In the genomic region with DNA sequence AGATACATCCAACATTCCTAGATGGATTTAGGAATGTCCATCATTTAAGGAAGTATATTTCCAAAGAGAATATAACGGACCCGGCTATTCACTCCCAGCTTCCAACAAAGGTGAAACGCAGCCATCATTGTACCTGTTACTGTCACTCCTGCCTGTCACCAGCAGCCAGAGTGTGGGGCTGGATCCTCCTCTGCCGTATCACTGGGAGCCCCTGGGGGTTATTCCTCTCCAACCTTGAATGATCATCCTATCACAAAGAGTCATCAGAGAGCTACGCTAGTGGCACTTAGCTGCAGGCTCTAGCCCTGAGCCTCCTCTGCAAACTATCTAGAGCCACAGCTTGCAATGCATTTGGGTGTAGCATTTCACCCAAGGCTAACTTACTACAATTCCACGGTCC, we compare ENCODE assay signal across 20 cellular contexts.
DNase-seq lines count a peak whose midpoint lies in the region; FAIRE-seq and TF ChIP-seq lines count a peak whose summit lies in the region.
"Had no signal": no experiment of that assay in that cellular context is flagged by ENCODE, and none has a peak within 500 bp of the region (broad histone marks: within the 10 kb centered on the region; RNA-seq: fewer than 3 reads in every experiment).

No MANE protein-coding gene starts in this region.

- TF ChIP-seq POLR2A in endothelial cell of umbilical vein (IDR thresholded peaks at IDR 0.05; ENCODE audit: low read depth, low read length) = no peak

- H3K79me2 ChIP-seq in endothelial cell of umbilical vein (ENCODE audit: control insufficient read depth, insufficient read depth, low read length) (peaks cover 36% of the 10 kb centered on the region), neural progenitor cell (ENCODE audit: low read depth) (peaks cover 46% of the 10 kb centered on the region)

- H3K4me3 ChIP-seq in BLaER1 (no peak overlapping the region), HEK293 (ENCODE audit: low read depth, low read length) (no peak overlapping the region), endothelial cell of umbilical vein (replicated peaks in 1 of 3; ENCODE audit: insufficient read depth in 1 of 3, low read depth in 1 of 3, low read length in 3 of 3) (no peak overlapping the region), neural progenitor cell (peak overlapping the region; percentile 69)

- no peak overlapping the region for H3K9ac ChIP-seq in BLaER1
- no peak overlapping the region for H3K9ac ChIP-seq in endothelial cell of umbilical vein (replicated peaks; ENCODE audit: extremely low read depth, insufficient read depth, low read length)
- H3K9ac ChIP-seq in neural progenitor cell = no peak overlapping the region

- no peaks in the 10 kb centered on the region for H3K9me1 ChIP-seq in endothelial cell of umbilical vein (replicated peaks; ENCODE audit: control insufficient read depth, extremely low read depth, insufficient read depth, low read length)

- H3K27ac ChIP-seq in BLaER1 = no peak overlapping the region
- no peak overlapping the region for H3K27ac ChIP-seq in HEK293 (ENCODE audit: extremely low read depth, low read depth, low read length)
- H3K27ac ChIP-seq in endothelial cell of umbilical vein (ENCODE audit: insufficient read depth, low read depth, low read length) = no peak overlapping the region
- H3K27ac ChIP-seq in neural progenitor cell = no peak overlapping the region
- H3K27ac ChIP-seq: foreskin keratinocyte, neutrophil, testis had no signal

- no peak overlapping the region for H3K27ac Mint-ChIP-seq in neural progenitor cell
- H3K27ac Mint-ChIP-seq: activated CD8-positive, alpha-beta memory T cell treated with anti-CD3 and anti-CD28 coated beads, Interleukin-2, amount 10 ng/mL, durations not matched to agents 7 days and 5 days; activated naive CD8-positive, alpha-beta T cell treated with anti-CD3 and anti-CD28 coated beads, Interleukin-2, amount 50 U/mL, for 24 hours; activated T-helper 2 cell treated with anti-CD3 and anti-CD28 coated beads, Interferon-gamma antibody, Interleukin-2, Interleukin-4, amounts not matched to agents 10 μg/mL and 5 μg/mL and 100 μg/mL, durations not matched to agents 14 hours and 24 hours and 36 hours; CD8-positive, alpha-beta T cell; dendritic cell treated with granulocyte-macrophage colony-stimulating factor and Interleukin-4, amounts not matched to agents 40 ng/mL and 50 ng/mL, for 4 days had no signal

- DNase-seq in endothelial cell of umbilical vein (ENCODE audit: low read depth, low spot score) = no peak
- DNase-seq in neural progenitor cell (ENCODE audit: low spot score) = peak; percentile 26
- no peak for DNase-seq in activated naive CD4-positive, alpha-beta T cell treated with Interleukin-2 at 50 U/mL for 16 hours
- DNase-seq in A172 (ENCODE audit: low spot score) = no peak
- no peak for DNase-seq in GDM1 (lab: John Stamatoyannopoulos, UW)
- DNase-seq in T1000 (lab: John Stamatoyannopoulos, UW) = no peak
- DNase-seq: activated CD8-positive, alpha-beta memory T cell treated with anti-CD3 and anti-CD28 coated beads, Interleukin-2, amount 10 ng/mL, durations not matched to agents 7 days and 5 days; activated naive CD8-positive, alpha-beta T cell treated with anti-CD3 and anti-CD28 coated beads, Interleukin-2, amount 50 U/mL, for 24 hours; CD8-positive, alpha-beta T cell; DND-41; KBM-7; NCI-H1930 had no signal

- intact Hi-C loops in endothelial cell of umbilical vein (cut with micrococcal nuclease) = loop anchor here (2.0 kb wide), 1 partner anchor 28 kb away; no protein-coding TSS in a partner anchor

- dilution Hi-C loops in endothelial cell of umbilical vein (cut with MboI; ENCODE audit: extremely low pct_ligation_motif_present, low sequenced_read_pairs) = no loop called here

- peaks cover 45% of the 10 kb centered on the region for H3K4me1 Mint-ChIP-seq in neural progenitor cell
- H3K4me1 Mint-ChIP-seq: activated CD8-positive, alpha-beta memory T cell treated with anti-CD3 and anti-CD28 coated beads, Interleukin-2, amount 10 ng/mL, durations not matched to agents 7 days and 5 days had no signal

- H3K9me3 Mint-ChIP-seq in neural progenitor cell = no peaks in the 10 kb centered on the region
- H3K9me3 Mint-ChIP-seq: activated naive CD8-positive, alpha-beta T cell treated with anti-CD3 and anti-CD28 coated beads, Interleukin-2, amount 50 U/mL, for 24 hours; activated T-helper 2 cell treated with anti-CD3 and anti-CD28 coated beads, Interferon-gamma antibody, Interleukin-2, Interleukin-4, amounts not matched to agents 10 μg/mL and 5 μg/mL and 100 μg/mL, durations not matched to agents 14 hours and 24 hours and 36 hours; CD8-positive, alpha-beta T cell; dendritic cell treated with granulocyte-macrophage colony-stimulating factor and Interleukin-4, amounts not matched to agents 40 ng/mL and 50 ng/mL, for 4 days had no signal

- peaks cover 54% of the 10 kb centered on the region for H3F3A ChIP-seq in neural progenitor cell (ENCODE audit: low read depth)

- peak overlapping the region; percentile 86 for H3K4me2 ChIP-seq in BLaER1
- H3K4me2 ChIP-seq in endothelial cell of umbilical vein (ENCODE audit: insufficient read depth, low read length) = peak overlapping the region; percentile 42
- peak overlapping the region; percentile 92 for H3K4me2 ChIP-seq in neural progenitor cell

- FAIRE-seq in endothelial cell of umbilical vein (lab: Jason Lieb, UNC) = no peak
- FAIRE-seq: GM18507 had no signal

- CTCF ChIA-PET in HEK293 (lab: Yijun Ruan, JAX) (interaction anchor here (0.9 to 4.8 kb wide), 3 partner anchors 18 to 193 kb away, joined by 3 to 40 read pairs (median 3); no protein-coding TSS in a partner anchor), endothelial cell of umbilical vein (lab: Charles Lee) (interaction anchor here (0.7 to 2.6 kb wide), 10 partner anchors 13 to 457 kb away, joined by 3 to 7 read pairs (median 4); no protein-coding TSS in a partner anchor)

- no TSS peak for BruUV-seq in endothelial cell of umbilical vein (replicated peaks; lab: Mats Ljungman, UMichigan)

- no peak overlapping the region for H3K4me3 Mint-ChIP-seq in neural progenitor cell
- H3K4me3 Mint-ChIP-seq: activated CD8-positive, alpha-beta memory T cell treated with anti-CD3 and anti-CD28 coated beads, Interleukin-2, amount 10 ng/mL, durations not matched to agents 7 days and 5 days; activated naive CD8-positive, alpha-beta T cell treated with anti-CD3 and anti-CD28 coated beads, Interleukin-2, amount 50 U/mL, for 24 hours; CD8-positive, alpha-beta T cell; dendritic cell treated with granulocyte-macrophage colony-stimulating factor and Interleukin-4, amounts not matched to agents 40 ng/mL and 50 ng/mL, for 4 days had no signal

- H3K9me3 ChIP-seq in BLaER1 (no peaks in the 10 kb centered on the region), HEK293 (ENCODE audit: control insufficient read depth, insufficient read depth, low read depth, low read length) (no peaks in the 10 kb centered on the region), endothelial cell of umbilical vein (replicated peaks; ENCODE audit: control insufficient read depth, insufficient read depth, low read length) (no peaks in the 10 kb centered on the region), neural progenitor cell (ENCODE audit: low read depth) (no peaks in the 10 kb centered on the region)
- H3K9me3 ChIP-seq: neutrophil, testis had no signal

- no peaks in the 10 kb centered on the region for H3K27me3 Mint-ChIP-seq in neural progenitor cell (ENCODE audit: insufficient read depth, low read depth)

- peaks cover 20% of the 10 kb centered on the region for H4K20me1 ChIP-seq in BLaER1
- no peaks in the 10 kb centered on the region for H4K20me1 ChIP-seq in endothelial cell of umbilical vein (replicated peaks; ENCODE audit: control insufficient read depth, extremely low read depth, insufficient read depth, low read length)
- H4K20me1 ChIP-seq in neural progenitor cell (ENCODE audit: low read depth) = peaks cover 14% of the 10 kb centered on the region

- H3K36me3 ChIP-seq in BLaER1 (no peaks in the 10 kb centered on the region), HEK293 (ENCODE audit: control insufficient read depth in 2 of 2, insufficient read depth in 1 of 2, low read length in 2 of 2) (no peaks in the 10 kb centered on the region), endothelial cell of umbilical vein (ENCODE audit: control insufficient read depth in 2 of 2, extremely low read depth in 1 of 2, insufficient read depth in 2 of 2, low read length in 2 of 2) (no peaks in the 10 kb centered on the region), neural progenitor cell (no peaks in the 10 kb centered on the region)
- H3K36me3 ChIP-seq: neutrophil had no signal

- TF ChIP-seq CTCF in HEK293 (tag by site-specific recombination; IDR thresholded peaks at IDR 0.05) (no peak), endothelial cell of umbilical vein (IDR thresholded peaks at IDR 0.05; ENCODE audit: extremely low read depth in 1 of 2, insufficient read depth in 1 of 2, low read depth in 1 of 2, low read length in 2 of 2) (no peak), neural progenitor cell (IDR thresholded peaks at IDR 0.05) (no peak)

- POLR2A ChIA-PET in HEK293 (lab: Yijun Ruan, JAX) (interaction anchor here (1.6 kb wide), 2 partner anchors 8 to 16 kb away, joined by 3 read pairs; no protein-coding TSS in a partner anchor), endothelial cell of umbilical vein (lab: Charles Lee) (interaction anchor here (1.1 kb wide), 1 partner anchor 26 kb away, joined by 3 read pairs; no protein-coding TSS in a partner anchor)

- peaks cover 39% of the 10 kb centered on the region for H3K27me3 ChIP-seq in BLaER1
- no peaks in the 10 kb centered on the region for H3K27me3 ChIP-seq in endothelial cell of umbilical vein (ENCODE audit: control insufficient read depth in 2 of 2, insufficient read depth in 2 of 2, low read length in 2 of 2)
- H3K27me3 ChIP-seq in neural progenitor cell = no peaks in the 10 kb centered on the region
- H3K27me3 ChIP-seq: foreskin keratinocyte, testis had no signal

- H3K36me3 Mint-ChIP-seq in neural progenitor cell = no peaks in the 10 kb centered on the region
- H3K36me3 Mint-ChIP-seq: activated CD8-positive, alpha-beta memory T cell treated with anti-CD3 and anti-CD28 coated beads, Interleukin-2, amount 10 ng/mL, durations not matched to agents 7 days and 5 days; CD8-positive, alpha-beta T cell had no signal

- H3K4me1 ChIP-seq in BLaER1 (peaks cover 89% of the 10 kb centered on the region), HEK293 (ENCODE audit: control insufficient read depth, insufficient read depth, low read length) (peaks cover 32% of the 10 kb centered on the region), endothelial cell of umbilical vein (ENCODE audit: control insufficient read depth, extremely low read depth, insufficient read depth, low read length) (peaks cover 13% of the 10 kb centered on the region), neural progenitor cell (peaks cover 69% of the 10 kb centered on the region)
- H3K4me1 ChIP-seq: foreskin keratinocyte, testis had no signal

- no peak overlapping the region for H2AFZ ChIP-seq in endothelial cell of umbilical vein (ENCODE audit: low read depth, low read length)
- no peak overlapping the region for H2AFZ ChIP-seq in neural progenitor cell (replicated peaks)

TF ChIP-seq in HEK293, 187 proteins besides CTCF, POLR2A, EP300 and RAD21 (continues in another document):
- TF ChIP-seq ZBTB20 (tag by site-specific recombination; IDR thresholded peaks at IDR 0.05) = 0 out of 2 replicates have a peak, but pooled peaks have one; percentile 30

TF ChIP-seq in endothelial cell of umbilical vein, 7 proteins besides CTCF, POLR2A, EP300 and RAD21 (continues in another document):
- TF ChIP-seq POLR2AphosphoS5 (IDR thresholded peaks at IDR 0.05; ENCODE audit: insufficient read depth, low read depth, low read length) = no peak

Comparison
In these comparisons a context has a peak if more than half of its experiments do, and no peak if none do; other contexts are left out.
1. H3K4me2 ChIP-seq: peak in every context shown above with its lines; median percentile 92 in neural progenitor cell; 86 in BLaER1; 42 in endothelial cell of umbilical vein.